ENCODE assay signal across 9 cellular contexts in genomic region chr19:2237051-2237868, GRCh38. TPM values are rescaled to one million over a fixed set of nuclear protein-coding genes. Genes with fewer than 3 reads are reported as not detected.
DNase-seq lines count a peak whose midpoint lies in the region; ATAC-seq and TF ChIP-seq lines count a peak whose summit lies in the region.
"Had no signal": no experiment of that assay in that cellular context is flagged by ENCODE, and none has a peak within 500 bp of the region (broad histone marks: within the 10 kb centered on the region; RNA-seq: fewer than 3 reads in every experiment).

No MANE protein-coding gene starts in this region.

- peaks cover 81% of the 10 kb centered on the region for H3K36me3 Mint-ChIP-seq in dendritic cell treated with granulocyte-macrophage colony-stimulating factor and Interleukin-4, amounts not matched to agents 40 ng/mL and 50 ng/mL, for 4 days (ENCODE audit: low read depth)
- no peaks in the 10 kb centered on the region for H3K36me3 Mint-ChIP-seq in natural killer cell

- H3K9me2 ChIP-seq in MM.1S (replicated peaks; ENCODE audit: insufficient read depth, low read length), result no peaks in the 10 kb centered on the region

- H3F3A ChIP-seq in MM.1S (ENCODE audit: insufficient read depth, low read length), result peaks cover 38% of the 10 kb centered on the region

- intact Hi-C loops in dendritic cell treated with granulocyte-macrophage colony-stimulating factor and Interleukin-4, amounts not matched to agents 40 ng/mL and 50 ng/mL, for 4 days (cut with micrococcal nuclease), result loop anchor here (5.0 kb wide), 1 partner anchor 80 kb away; no protein-coding TSS in a partner anchor
- intact Hi-C loops in natural killer cell (cut with micrococcal nuclease), result loop anchor here (2.0 to 10.0 kb wide), 3 partner anchors 80 to 150 kb away; partner anchors contain the start of gene AP3D1

- H3K27ac ChIP-seq in BLaER1 (peak overlapping the region; percentile 99), MM.1S (ENCODE audit: low read length) (peak overlapping the region; percentile 83)

- in situ Hi-C loops in G401 (cut with HindIII; ENCODE audit: low sequenced_read_pairs), result loop anchor here (5.0 kb wide), 1 partner anchor 80 kb away; no protein-coding TSS in a partner anchor

- H3K9ac ChIP-seq in BLaER1 (peak overlapping the region; percentile 98), MM.1S (ENCODE audit: low read length) (peak overlapping the region; percentile 92)

- peaks cover 76% of the 10 kb centered on the region for H3K4me1 Mint-ChIP-seq in dendritic cell treated with granulocyte-macrophage colony-stimulating factor and Interleukin-4, amounts not matched to agents 40 ng/mL and 50 ng/mL, for 4 days (ENCODE audit: low read depth)
- H3K4me1 Mint-ChIP-seq in natural killer cell, result peaks cover 60 to 71% of the 10 kb centered on the region in 2 donors

- no peak for ATAC-seq in natural killer cell
- no peak for ATAC-seq in HG02885 (IDR thresholded peaks at IDR 0.05; ENCODE audit: poor library complexity, unreplicated experiment)

- DNase-seq in MM.1S (no peak), natural killer cell (no peak), G401 (ENCODE audit: low spot score) (no peak), AML-193 (lab: John Stamatoyannopoulos, UW) (no peak)
- no peak for DNase-seq in effector CD4-positive, alpha-beta T cell

- peaks cover 95% of the 10 kb centered on the region for H3K79me2 ChIP-seq in MM.1S (ENCODE audit: low read length)

- H3K4me2 ChIP-seq in BLaER1 (peak overlapping the region; percentile 98), MM.1S (ENCODE audit: low read depth, low read length) (peak overlapping the region; percentile 80)

- H3K27me3 Mint-ChIP-seq in dendritic cell treated with granulocyte-macrophage colony-stimulating factor and Interleukin-4, amounts not matched to agents 40 ng/mL and 50 ng/mL, for 4 days, result no peaks in the 10 kb centered on the region
- H3K27me3 Mint-ChIP-seq in natural killer cell (ENCODE audit: low read depth in 2 of 2), result no peaks in the 10 kb centered on the region

- no peaks in the 10 kb centered on the region for H3K27me3 ChIP-seq in BLaER1
- H3K27me3 ChIP-seq in MM.1S (replicated peaks; ENCODE audit: insufficient read depth, low read length), result no peaks in the 10 kb centered on the region

- H3K36me3 ChIP-seq in BLaER1 (peaks cover 43% of the 10 kb centered on the region), MM.1S (replicated peaks; ENCODE audit: insufficient read depth, low read length) (0 out of 2 replicates have a peak, but pooled peaks cover 3% of the 10 kb centered on the region)

- TF ChIP-seq CTCF in MM.1S (IDR thresholded peaks at IDR 0.05; ENCODE audit: low read length), result no peak
- no peak for TF ChIP-seq CTCF in natural killer cell (IDR thresholded peaks at IDR 0.05)

- H3K9me3 Mint-ChIP-seq in dendritic cell treated with granulocyte-macrophage colony-stimulating factor and Interleukin-4, amounts not matched to agents 40 ng/mL and 50 ng/mL, for 4 days, result no peaks in the 10 kb centered on the region
- peaks cover 0 to 3% of the 10 kb centered on the region in 2 donors for H3K9me3 Mint-ChIP-seq in natural killer cell

- peaks cover 80% of the 10 kb centered on the region for H3K4me1 ChIP-seq in BLaER1
- H3K4me1 ChIP-seq in MM.1S (ENCODE audit: low read length), result peaks cover 20% of the 10 kb centered on the region; the same call in 1 of the 2 replicates

- H3K9me3 ChIP-seq in BLaER1 (no peaks in the 10 kb centered on the region), MM.1S (replicated peaks; ENCODE audit: insufficient read depth, low read length) (no peaks in the 10 kb centered on the region)

- peak overlapping the region; percentile 94 for H3K4me3 Mint-ChIP-seq in dendritic cell treated with granulocyte-macrophage colony-stimulating factor and Interleukin-4, amounts not matched to agents 40 ng/mL and 50 ng/mL, for 4 days
- peak overlapping the region; percentile 94 for H3K4me3 Mint-ChIP-seq in natural killer cell

- H3K4me3 ChIP-seq in BLaER1 (peak overlapping the region; percentile 97), MM.1S (ENCODE audit: low read length) (peak overlapping the region; percentile 89)

- peak overlapping the region; percentile 47; the same call in 1 of the 2 replicates for H2AFZ ChIP-seq in MM.1S (ENCODE audit: low read length)

- H3K27ac Mint-ChIP-seq in dendritic cell treated with granulocyte-macrophage colony-stimulating factor and Interleukin-4, amounts not matched to agents 40 ng/mL and 50 ng/mL, for 4 days, result peak overlapping the region; percentile 98
- H3K27ac Mint-ChIP-seq in natural killer cell, result peak overlapping the region; percentile 98 to 100

- H4K20me1 ChIP-seq in BLaER1, result peaks cover 89% of the 10 kb centered on the region
- H4K20me1 ChIP-seq in MM.1S (ENCODE audit: insufficient read depth, low read length), result peaks cover 33% of the 10 kb centered on the region

RNA-seq across cellular contexts. Expression of gene SF3A2, which starts 0.6 kb away (rescaled TPM):
- 100 to 1,000 TPM; 143 to 165 (median 147) TPM for total RNA-seq in natural killer cell
- total RNA-seq in G401 (2014; rRNA removed; shearing (Covaris generic)), result 21.9 and 33.0 TPM in 2 replicates

RNA-seq across cellular contexts. Expression of gene PLEKHJ1, which starts 1.1 kb away (rescaled TPM):
- total RNA-seq in natural killer cell, result 10 to 100 TPM; 36.7 to 45.8 (median 44.7) TPM
- 172 and 182 TPM in 2 replicates for total RNA-seq in G401 (2014; rRNA removed; shearing (Covaris generic))

RNA-seq across cellular contexts. Expression of gene AMH, which starts 11.9 kb away (rescaled TPM):
- 1 to 10 TPM in 1 of 3 donors, under 1 TPM in 2; 0.55 to 2.1 (median 0.88) TPM for total RNA-seq in natural killer cell
- 2.6 and 4.6 TPM in 2 replicates for total RNA-seq in G401 (2014; rRNA removed; shearing (Covaris generic))

RNA-seq across cellular contexts. Expression of gene JSRP1, which starts 19.0 kb away (rescaled TPM):
- 1 to 10 TPM in 1 of 3 donors, under 1 TPM in 1, not detected in 1; 0.82 to 2.0 TPM for total RNA-seq in natural killer cell
- 2.5 TPM in 1 of 2 replicates, not detected in the other for total RNA-seq in G401 (2014; rRNA removed; shearing (Covaris generic))
- total RNA-seq: dermis microvascular lymphatic vessel endothelial cell had no signal

RNA-seq across cellular contexts. Expression of gene PEAK3, which starts 44.7 kb away (rescaled TPM):
- 1 to 10 TPM; 5.7 to 9.5 (median 8.4) TPM for total RNA-seq in natural killer cell
- total RNA-seq in G401 (2014; rRNA removed; shearing (Covaris generic)), result not detected in 2 replicates
